ENCODE assay signal across 23 cellular contexts in genomic region chr4:93649828-93650227, GRCh38.
DNase-seq lines count a peak whose midpoint lies in the region; ATAC-seq, FAIRE-seq and TF ChIP-seq lines count a peak whose summit lies in the region.
"Had no signal": no experiment of that assay in that cellular context is flagged by ENCODE, and none has a peak within 500 bp of the region (broad histone marks: within the 10 kb centered on the region; RNA-seq: fewer than 3 reads in every experiment).

No MANE protein-coding gene starts in this region.

- no peak overlapping the region for H3T11ph ChIP-seq in H9 (ENCODE audit: low read length)

- no peak overlapping the region for H3K4me2 ChIP-seq in H9 (ENCODE audit: insufficient read depth, insufficient read length, low read length)
- H3K4me2 ChIP-seq in H1 (ENCODE audit: insufficient read depth in 1 of 2, low read depth in 2 of 2, low read length in 2 of 2), result no peak overlapping the region

- H4K8ac ChIP-seq in H9 (replicated peaks; ENCODE audit: insufficient read length, low read depth, low read length) (no peak overlapping the region), H1 (ENCODE audit: extremely low read depth, insufficient read depth, low read length) (no peak overlapping the region)

- TF ChIP-seq RAD21 in H1 (IDR thresholded peaks at IDR 0.05 in 1 of 2, conservative IDR thresholded peaks at IDR 0.05 in 1 of 2; ENCODE audit: low read depth in 2 of 2, low read length in 2 of 2), result no peak

- H2BK20ac ChIP-seq in H9 (ENCODE audit: low read depth, low read length, poor library complexity, severe bottlenecking) (no peak overlapping the region), H1 (ENCODE audit: low read length) (no peak overlapping the region)

- H3K27me3 ChIP-seq in H9 (ENCODE audit: insufficient read depth, low read length) (no peaks in the 10 kb centered on the region), H1 (replicated peaks in 1 of 4; ENCODE audit: control insufficient read depth in 3 of 4, extremely low read depth in 1 of 4, insufficient read depth in 3 of 4, low read length in 3 of 4) (no peaks in the 10 kb centered on the region), lower lobe of right lung (ENCODE audit: low read depth) (no peaks in the 10 kb centered on the region)
- H3K27me3 ChIP-seq: BE2C had no signal

- H3K9me3 Mint-ChIP-seq in H9, result no peaks in the 10 kb centered on the region

- no peaks in the 10 kb centered on the region for H3K4me1 ChIP-seq in H9 (ENCODE audit: insufficient read depth, low read length)
- peaks cover 0 to 7% (median 0%) of the 10 kb centered on the region in 4 experiments; a peak in 1 of 7 replicates for H3K4me1 ChIP-seq in H1 (replicated peaks in 1 of 4; ENCODE audit: control insufficient read depth in 3 of 4, insufficient read depth in 4 of 4, low read length in 3 of 4)
- no peaks in the 10 kb centered on the region for H3K4me1 ChIP-seq in lower lobe of right lung
- H3K4me1 ChIP-seq: BE2C had no signal

- H4K5ac ChIP-seq in H9 (ENCODE audit: insufficient read length, low read depth, low read length), result no peak overlapping the region
- no peak overlapping the region for H4K5ac ChIP-seq in H1 (ENCODE audit: insufficient read length, low read depth, low read length)

- no peak for TF ChIP-seq POLR2A in H1 (IDR thresholded peaks at IDR 0.05; ENCODE audit: control extremely low read depth in 1 of 2, low read depth in 2 of 2, low read length in 2 of 2)

- CTCF ChIA-PET in H1 (lab: Charles Lee; ENCODE audit: partially characterized antibody), result interaction anchor here (1.7 kb wide), 1 partner anchor 33 kb away, joined by 4 read pairs; no protein-coding TSS in a partner anchor

- H3K9ac ChIP-seq in H9 (ENCODE audit: extremely low read depth, insufficient read length, low read length), result no peak overlapping the region
- no peak overlapping the region for H3K9ac ChIP-seq in H1 (replicated peaks in 1 of 4; ENCODE audit: extremely low read depth in 1 of 4, low read depth in 3 of 4, low read length in 3 of 4)

- FAIRE-seq in H1 (lab: Jason Lieb, UNC), result peak; percentile 48
- FAIRE-seq: A204.1, GM12892, GM18507, HepG2, HTR-8/SVneo had no signal

- intact Hi-C loops in lower lobe of right lung (cut with DNase I), result no loop called here

- no peak for TF ChIP-seq CTCF in H9 (conservative IDR thresholded peaks at IDR 0.05)
- TF ChIP-seq CTCF in H1 (IDR thresholded peaks at IDR 0.05; ENCODE audit: control extremely low read depth in 1 of 3, insufficient read depth in 1 of 3, low read depth in 1 of 3, low read length in 3 of 3), result no peak
- no peak for TF ChIP-seq CTCF in lower lobe of right lung (IDR thresholded peaks at IDR 0.05)

- TF ChIP-seq EP300 in H1 (IDR thresholded peaks at IDR 0.05; ENCODE audit: borderline replicate concordance in 1 of 2, low read depth in 2 of 2, low read length in 2 of 2), result no peak

- H2AFZ ChIP-seq in H9 (ENCODE audit: low read length) (no peak overlapping the region), H1 (ENCODE audit: low read length) (no peak overlapping the region)

- H2BK5ac ChIP-seq in H9 (ENCODE audit: insufficient read length, low read length) (no peak overlapping the region), H1 (ENCODE audit: low read depth, low read length) (no peak overlapping the region)

- H3K79me1 ChIP-seq in H9 (ENCODE audit: insufficient read depth, low read depth, low read length, poor library complexity, severe bottlenecking) (no peaks in the 10 kb centered on the region), H1 (ENCODE audit: low read depth, low read length) (no peaks in the 10 kb centered on the region)

- no peak overlapping the region for H3K14ac ChIP-seq in H9 (ENCODE audit: insufficient read depth, low read length)
- no peak overlapping the region for H3K14ac ChIP-seq in H1 (ENCODE audit: insufficient read length)

- H3K4me3 Mint-ChIP-seq in H9, result no peak overlapping the region
- H3K4me3 Mint-ChIP-seq: CD4-positive, CD25-positive, alpha-beta regulatory T cell; CD8-positive, alpha-beta memory T cell; IgD-negative memory B cell had no signal

- no peak overlapping the region for H2BK120ac ChIP-seq in H9 (ENCODE audit: low read depth, low read length, poor library complexity, severe bottlenecking)
- no peak overlapping the region for H2BK120ac ChIP-seq in H1 (replicated peaks; ENCODE audit: low read depth, low read length)

- H3K23me2 ChIP-seq in H9 (ENCODE audit: insufficient read length, low read depth, low read length, poor library complexity, severe bottlenecking) (no peaks in the 10 kb centered on the region), H1 (ENCODE audit: low read depth, low read length) (peaks cover 1% of the 10 kb centered on the region; the same call in 1 of the 2 replicates)

- no peak overlapping the region; a peak in 2 of 7 replicates for H3K27ac Mint-ChIP-seq in H9
- H3K27ac Mint-ChIP-seq: CD4-positive, CD25-positive, alpha-beta regulatory T cell; CD8-positive, alpha-beta memory T cell; IgD-negative memory B cell had no signal

- H3K27ac ChIP-seq in H9 (ENCODE audit: insufficient read length, low read depth, low read length), result no peak overlapping the region
- no peak overlapping the region for H3K27ac ChIP-seq in H1 (ENCODE audit: low read depth, low read length)
- H3K27ac ChIP-seq in lower lobe of right lung, result no peak overlapping the region

- no peaks in the 10 kb centered on the region for H3K79me2 ChIP-seq in H9 (ENCODE audit: insufficient read depth, low read length)
- H3K79me2 ChIP-seq in H1 (ENCODE audit: control insufficient read depth in 1 of 2, insufficient read depth in 2 of 2, low read length in 2 of 2), result no peaks in the 10 kb centered on the region

- H2BK12ac ChIP-seq in H9 (ENCODE audit: insufficient read length, low read depth, low read length) (no peak overlapping the region), H1 (ENCODE audit: low read depth, low read length) (no peak overlapping the region)

- H4K91ac ChIP-seq in H9 (ENCODE audit: insufficient read length, low read depth, low read length), result no peak overlapping the region
- no peak overlapping the region for H4K91ac ChIP-seq in H1 (replicated peaks; ENCODE audit: insufficient read length, low read length)

- H3K23ac ChIP-seq in H9 (ENCODE audit: insufficient read length, low read depth, low read length), result no peak overlapping the region
- no peak overlapping the region for H3K23ac ChIP-seq in H1 (ENCODE audit: insufficient read length)

- H3K18ac ChIP-seq in H9 (ENCODE audit: insufficient read length, low read depth, low read length) (no peak overlapping the region), H1 (ENCODE audit: extremely low read depth, low read length) (no peak overlapping the region)

- no peaks in the 10 kb centered on the region for H3K36me3 ChIP-seq in H1 (ENCODE audit: control insufficient read depth in 2 of 4, insufficient read depth in 4 of 4, low read length in 3 of 4)
- H3K36me3 ChIP-seq in lower lobe of right lung, result no peaks in the 10 kb centered on the region
- H3K36me3 ChIP-seq: BE2C had no signal

- no peak for ATAC-seq in GM19467 (IDR thresholded peaks at IDR 0.05; ENCODE audit: unreplicated experiment)
- ATAC-seq in lower lobe of right lung, result no peak
- ATAC-seq: HepG2 had no signal

- no peaks in the 10 kb centered on the region for H3K36me3 Mint-ChIP-seq in H9 (ENCODE audit: insufficient read depth in 1 of 3, low read depth in 3 of 3)
- H3K36me3 Mint-ChIP-seq: CD4-positive, CD25-positive, alpha-beta regulatory T cell; CD8-positive, alpha-beta memory T cell; IgD-negative memory B cell had no signal

- H2AK5ac ChIP-seq in H9 (ENCODE audit: insufficient read length, low read length), result no peak overlapping the region
- no peak overlapping the region for H2AK5ac ChIP-seq in H1 (ENCODE audit: low read depth, low read length)

- H2BK15ac ChIP-seq in H9 (ENCODE audit: low read depth, low read length) (no peak overlapping the region), H1 (ENCODE audit: low read length) (no peak overlapping the region)

- DNase-seq in H9, result peak; percentile 36
- DNase-seq in H1 (ENCODE audit: low read depth in 1 of 2, low spot score in 2 of 2), result no peak
- peak; percentile 22 for DNase-seq in iPS-NIHi11 (ENCODE audit: low spot score)
- no peak for DNase-seq in lower lobe of right lung
- no peak for DNase-seq in A172 (ENCODE audit: low spot score)
- DNase-seq: ACHN; BE2C; C1 segment of cervical spinal cord; CD4-positive, CD25-positive, alpha-beta regulatory T cell; CD8-positive, alpha-beta memory T cell; COR-L47; DMS 273 treated with DMSO at 0.1 percent for 48 hours; GDM1; GOT3; HCEC 1CT; KBM-7 had no signal

- POLR2A ChIA-PET in H1 (lab: Charles Lee; ENCODE audit: partially characterized antibody), result no interaction called here

- H4K20me1 ChIP-seq in H9 (ENCODE audit: control insufficient read depth, insufficient read depth, insufficient read length) (no peaks in the 10 kb centered on the region), H1 (replicated peaks in 1 of 2; ENCODE audit: control insufficient read depth in 1 of 2, insufficient read depth in 2 of 2, low read length in 2 of 2) (no peaks in the 10 kb centered on the region)

- H3K4me3 ChIP-seq in H1 (ENCODE audit: extremely low read depth in 1 of 4, insufficient read depth in 2 of 4, low read depth in 3 of 4, low read length in 4 of 4) (no peak overlapping the region), lower lobe of right lung (no peak overlapping the region)

- H3K27me3 Mint-ChIP-seq in H9 (ENCODE audit: low read depth), result no peaks in the 10 kb centered on the region
- H3K27me3 Mint-ChIP-seq: CD4-positive, CD25-positive, alpha-beta regulatory T cell; CD8-positive, alpha-beta memory T cell; IgD-negative memory B cell had no signal

- H3K9me3 ChIP-seq in H9 (ENCODE audit: control insufficient read depth, low read depth, low read length) (no peaks in the 10 kb centered on the region), H1 (ENCODE audit: insufficient read depth in 2 of 2, low read depth in 1 of 2, low read length in 1 of 2) (no peaks in the 10 kb centered on the region), lower lobe of right lung (no peaks in the 10 kb centered on the region)
- H3K9me3 ChIP-seq: BE2C had no signal

- no peak overlapping the region for H3K56ac ChIP-seq in H9 (ENCODE audit: insufficient read length, low read depth, low read length)
- H3K56ac ChIP-seq in H1 (replicated peaks; ENCODE audit: insufficient read length, low read depth, low read length), result no peak overlapping the region

- H3K4ac ChIP-seq in H9 (ENCODE audit: low read depth, low read length) (no peak overlapping the region), H1 (replicated peaks; ENCODE audit: insufficient read length, low read depth, low read length) (no peak overlapping the region)

- H3K4me1 Mint-ChIP-seq in H9, result peaks cover 7% of the 10 kb centered on the region in 2 experiments
- H3K4me1 Mint-ChIP-seq: CD4-positive, CD25-positive, alpha-beta regulatory T cell; CD8-positive, alpha-beta memory T cell; IgD-negative memory B cell had no signal

TF ChIP-seq in H1, 55 proteins besides CTCF, POLR2A, EP300 and RAD21:
- TF ChIP-seq TBP (IDR thresholded peaks at IDR 0.05; ENCODE audit: low read depth, low read length) (no peak), TEAD4 (IDR thresholded peaks at IDR 0.05; ENCODE audit: low read depth, low read length) (peak; percentile 90), SUZ12 (IDR thresholded peaks at IDR 0.05; ENCODE audit: low read length) (no peak)

Comparison
In these comparisons a context has a peak if more than half of its experiments do, and no peak if none do; other contexts are left out.
1. DNase-seq: peak in H9 (single experiment) and iPS-NIHi11 (single experiment); none in H1 (0 of 2), lower lobe of right lung (single experiment) and A172 (single experiment).